Comparison of ENCODE assay signal across 1 cellular context in genomic region chr3:107522510-107523360, GRCh38.
TF ChIP-seq lines count a peak whose summit lies in the region.

Gene BBX (plus strand): TSS chr3:107522962. CDS start chr3:107710461, 187,499 bp downstream.

TF ChIP-seq in HepG2, 621 proteins besides CTCF, POLR2A, EP300 and RAD21 (continued from another document and continues in another):
- TF ChIP-seq MXD1 (CRISPR knock-in tag; IDR thresholded peaks at IDR 0.05) = 0 out of 2 replicates have a peak, but pooled peaks have one; percentile 19
- no peak for TF ChIP-seq ZSCAN29 (CRISPR knock-in tag; conservative IDR thresholded peaks at IDR 0.05)
- no peak for TF ChIP-seq ZNF512 (CRISPR knock-in tag; IDR thresholded peaks at IDR 0.05)
- TF ChIP-seq CBFB (CRISPR knock-in tag; IDR thresholded peaks at IDR 0.05) = no peak
- 0 out of 2 replicates have a peak, but pooled peaks have one; percentile 28 for TF ChIP-seq ZFP36L1 (CRISPR knock-in tag; IDR thresholded peaks at IDR 0.05)
- no peak for TF ChIP-seq ZNF83 (CRISPR knock-in tag; IDR thresholded peaks at IDR 0.05; ENCODE audit: borderline replicate concordance)
- TF ChIP-seq SOX5 (CRISPR knock-in tag; IDR thresholded peaks at IDR 0.05; ENCODE audit: borderline replicate concordance) = no peak
- TF ChIP-seq RXRB (CRISPR knock-in tag; IDR thresholded peaks at IDR 0.05; ENCODE audit: borderline replicate concordance) = peak; percentile 39; the same call in 1 of the 2 replicates
- TF ChIP-seq HNRNPL (IDR thresholded peaks at IDR 0.05; ENCODE audit: low read depth, low read length) = no peak
- TF ChIP-seq EEA1 (CRISPR knock-in tag; IDR thresholded peaks at IDR 0.05; ENCODE audit: borderline replicate concordance) = no peak
- TF ChIP-seq YEATS2 (CRISPR knock-in tag; IDR thresholded peaks at IDR 0.05; ENCODE audit: borderline replicate concordance) = no peak
- no peak for TF ChIP-seq ZNF337 (CRISPR knock-in tag; IDR thresholded peaks at IDR 0.05; ENCODE audit: borderline replicate concordance, low read depth)
- no peak for TF ChIP-seq ZBTB20 (CRISPR knock-in tag; IDR thresholded peaks at IDR 0.05; ENCODE audit: borderline replicate concordance, low read depth)
- TF ChIP-seq ZNF256 (CRISPR knock-in tag; conservative IDR thresholded peaks at IDR 0.05) = no peak
- TF ChIP-seq RBAK (CRISPR knock-in tag; IDR thresholded peaks at IDR 0.05) = no peak
- TF ChIP-seq ZNF878 (CRISPR knock-in tag; IDR thresholded peaks at IDR 0.05) = no peak
- no peak for TF ChIP-seq NONO (IDR thresholded peaks at IDR 0.05)
- no peak for TF ChIP-seq NONO (CRISPR knock-in tag; conservative IDR thresholded peaks at IDR 0.05)
- TF ChIP-seq STAT6 (CRISPR knock-in tag; IDR thresholded peaks at IDR 0.05; ENCODE audit: borderline replicate concordance) = no peak
- no peak for TF ChIP-seq ZNF773 (CRISPR knock-in tag; IDR thresholded peaks at IDR 0.05; ENCODE audit: borderline replicate concordance)
- no peak; a peak in 2 of 4 replicates for TF ChIP-seq KLF16 (CRISPR knock-in tag; IDR thresholded peaks at IDR 0.05)
- no peak for TF ChIP-seq MTA3 (CRISPR knock-in tag; IDR thresholded peaks at IDR 0.05)
- 0 out of 2 replicates have a peak, but pooled peaks have one; percentile 70 for TF ChIP-seq BCL3 (CRISPR knock-in tag; IDR thresholded peaks at IDR 0.05)
- no peak for TF ChIP-seq FLYWCH1 (CRISPR knock-in tag; IDR thresholded peaks at IDR 0.05)
- no peak for TF ChIP-seq ZNF589 (CRISPR knock-in tag; conservative IDR thresholded peaks at IDR 0.05)
- no peak for TF ChIP-seq ZNF597 (CRISPR knock-in tag; IDR thresholded peaks at IDR 0.05)
- TF ChIP-seq NAIF1 (CRISPR knock-in tag; IDR thresholded peaks at IDR 0.05; ENCODE audit: borderline replicate concordance) = no peak
- no peak for TF ChIP-seq ZNF230 (CRISPR knock-in tag; IDR thresholded peaks at IDR 0.05)
- TF ChIP-seq ZNF879 (CRISPR knock-in tag; IDR thresholded peaks at IDR 0.05) = no peak
- no peak for TF ChIP-seq ZNF224 (CRISPR knock-in tag; IDR thresholded peaks at IDR 0.05)
- TF ChIP-seq SCMH1 (CRISPR knock-in tag; IDR thresholded peaks at IDR 0.05; ENCODE audit: borderline replicate concordance) = no peak
- no peak for TF ChIP-seq NCOA5 (CRISPR knock-in tag; IDR thresholded peaks at IDR 0.05)
- no peak for TF ChIP-seq AGO1 (IDR thresholded peaks at IDR 0.05; ENCODE audit: low read depth, low read length, poor library complexity, severe bottlenecking)
- peak; percentile 67 for TF ChIP-seq XRCC5 (optimal IDR thresholded peaks at IDR 0.05; ENCODE audit: low read length)
- TF ChIP-seq CREBL2 (CRISPR knock-in tag; IDR thresholded peaks at IDR 0.05; ENCODE audit: borderline replicate concordance) = no peak
- TF ChIP-seq ZSCAN31 (CRISPR knock-in tag; IDR thresholded peaks at IDR 0.05; ENCODE audit: low read depth) = no peak
- TF ChIP-seq CBX2 (IDR thresholded peaks at IDR 0.05; ENCODE audit: low read depth, low read length) = no peak
- no peak for TF ChIP-seq CBX2 (CRISPR knock-in tag; IDR thresholded peaks at IDR 0.05; ENCODE audit: low read depth)
- TF ChIP-seq SSRP1 (CRISPR knock-in tag; IDR thresholded peaks at IDR 0.05) = no peak
- TF ChIP-seq ZNF34 (CRISPR knock-in tag; IDR thresholded peaks at IDR 0.05; ENCODE audit: borderline replicate concordance) = no peak
- TF ChIP-seq TEF (CRISPR knock-in tag; IDR thresholded peaks at IDR 0.05) = no peak
- TF ChIP-seq AGO2 (optimal IDR thresholded peaks at IDR 0.05; ENCODE audit: low read depth, low read length) = no peak
- no peak for TF ChIP-seq NCOA1 (CRISPR knock-in tag; IDR thresholded peaks at IDR 0.05)
- no peak for TF ChIP-seq ZFP82 (CRISPR knock-in tag; IDR thresholded peaks at IDR 0.05; ENCODE audit: borderline replicate concordance)
- TF ChIP-seq NR2C2 (CRISPR knock-in tag; IDR thresholded peaks at IDR 0.05; ENCODE audit: borderline replicate concordance) = no peak
- TF ChIP-seq KDM3A (CRISPR knock-in tag; IDR thresholded peaks at IDR 0.05; ENCODE audit: low read depth) = 0 out of 2 replicates have a peak, but pooled peaks have one; percentile 19
- no peak for TF ChIP-seq ZSCAN12 (CRISPR knock-in tag; IDR thresholded peaks at IDR 0.05)
- 0 out of 2 replicates have a peak, but pooled peaks have one; percentile 40 for TF ChIP-seq ZNF431 (CRISPR knock-in tag; IDR thresholded peaks at IDR 0.05; ENCODE audit: borderline replicate concordance, low read depth)
- TF ChIP-seq ZNF704 (CRISPR knock-in tag; IDR thresholded peaks at IDR 0.05; ENCODE audit: borderline replicate concordance) = no peak
- no peak for TF ChIP-seq PAXIP1 (CRISPR knock-in tag; conservative IDR thresholded peaks at IDR 0.05)
- no peak for TF ChIP-seq ZNF607 (CRISPR knock-in tag; IDR thresholded peaks at IDR 0.05; ENCODE audit: borderline replicate concordance)
- TF ChIP-seq REL (CRISPR knock-in tag; conservative IDR thresholded peaks at IDR 0.05) = no peak
- no peak for TF ChIP-seq BATF2 (CRISPR knock-in tag; IDR thresholded peaks at IDR 0.05)
- TF ChIP-seq ZNF639 (CRISPR knock-in tag; conservative IDR thresholded peaks at IDR 0.05) = no peak
- TF ChIP-seq ISX (CRISPR knock-in tag; conservative IDR thresholded peaks at IDR 0.05) = no peak
- TF ChIP-seq REPIN1 (CRISPR knock-in tag; IDR thresholded peaks at IDR 0.05; ENCODE audit: borderline replicate concordance, low read depth) = no peak
- peak; percentile 82 for TF ChIP-seq CREB1 (IDR thresholded peaks at IDR 0.05)
- peak; percentile 87 for TF ChIP-seq CREB1 (CRISPR knock-in tag; IDR thresholded peaks at IDR 0.05)
- TF ChIP-seq ZNF143 (CRISPR knock-in tag; IDR thresholded peaks at IDR 0.05) = no peak
